ENCODE assay signal across 25 cellular contexts in the genomic region with DNA sequence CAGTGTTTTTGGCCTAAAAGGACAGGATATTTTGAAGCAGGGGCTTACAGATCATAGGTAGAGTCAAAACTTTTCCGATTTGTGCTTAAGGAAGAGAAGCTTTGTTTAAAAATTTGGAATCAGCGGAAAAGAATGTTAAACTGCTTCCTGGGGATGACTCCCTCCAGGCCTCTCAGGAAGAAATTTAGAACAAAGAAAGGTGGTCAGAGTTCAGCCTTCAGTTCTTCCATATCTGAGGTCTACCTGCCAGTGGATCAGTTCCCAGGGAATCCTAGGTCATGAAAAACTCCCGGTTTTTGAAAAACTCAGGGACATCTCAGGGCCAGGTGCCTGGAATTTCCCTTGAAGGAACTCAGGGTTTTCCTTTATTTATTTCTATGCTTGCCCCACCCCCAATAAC.
DNase-seq lines count a peak whose midpoint lies in the region; ATAC-seq, FAIRE-seq and TF ChIP-seq lines count a peak whose summit lies in the region.
"Had no signal": no experiment of that assay in that cellular context is flagged by ENCODE, and none has a peak within 500 bp of the region (broad histone marks: within the 10 kb centered on the region; RNA-seq: fewer than 3 reads in every experiment).

No MANE protein-coding gene starts in this region.

- peak overlapping the region; percentile 14 for H3K4me2 ChIP-seq in astrocyte (ENCODE audit: low read length)

- WGBS in heart right ventricle, 2 donors = 73 to 83% methylated on average over 3 of the region's 3 CpGs

- H3K36me3 ChIP-seq in heart right ventricle (no peaks in the 10 kb centered on the region), astrocyte (ENCODE audit: insufficient read depth, low read length) (no peaks in the 10 kb centered on the region), subcutaneous abdominal adipose tissue (ENCODE audit: control insufficient read depth in 5 of 5, insufficient read depth in 5 of 5, low read length in 5 of 5) (peaks cover 0 to 4% (median 0%) of the 10 kb centered on the region in 5 donors)
- H3K36me3 ChIP-seq: gastroesophageal sphincter, upper lobe of left lung had no signal

- H3K27ac ChIP-seq in heart right ventricle = peak overlapping the region in 6 of 10 donors; percentile 11 to 74 (median 53)
- H3K27ac ChIP-seq in astrocyte (ENCODE audit: low read depth, low read length) = no peak overlapping the region
- peak overlapping the region; percentile 81 for H3K27ac ChIP-seq in subcutaneous abdominal adipose tissue (ENCODE audit: low read depth, low read length)
- H3K27ac ChIP-seq: HL-60, upper lobe of left lung had no signal

- peaks cover 10% of the 10 kb centered on the region for H3K4me1 Mint-ChIP-seq in astrocyte (ENCODE audit: low read depth, unreplicated experiment)

- H3K4me3 ChIP-seq in heart right ventricle = peak overlapping the region in 1 of 10 donors; percentile 8
- H3K4me3 ChIP-seq in astrocyte (ENCODE audit: insufficient read depth, low read depth, low read length) = no peak overlapping the region
- no peak overlapping the region for H3K4me3 ChIP-seq in subcutaneous abdominal adipose tissue (ENCODE audit: low read depth in 1 of 5, low read length in 5 of 5)
- H3K4me3 ChIP-seq: gastroesophageal sphincter, upper lobe of left lung had no signal

- H3K27me3 ChIP-seq in heart right ventricle (no peaks in the 10 kb centered on the region), astrocyte (ENCODE audit: insufficient read depth, low read length) (no peaks in the 10 kb centered on the region), subcutaneous abdominal adipose tissue (ENCODE audit: control insufficient read depth in 5 of 5, insufficient read depth in 4 of 5, low read length in 5 of 5) (no peaks in the 10 kb centered on the region)
- H3K27me3 ChIP-seq: gastroesophageal sphincter, upper lobe of left lung had no signal

- H3K9me3 Mint-ChIP-seq in astrocyte (ENCODE audit: unreplicated experiment) = no peaks in the 10 kb centered on the region
- H3K9me3 Mint-ChIP-seq: activated T-cell treated with anti-CD3 and anti-CD28 coated beads, Interleukin-2, amount 50 U/mL, for 24 hours; central memory CD8-positive, alpha-beta T cell had no signal

- DNase-seq in heart right ventricle (no peak), cardiac septum (ENCODE audit: low spot score) (no peak), astrocyte (ENCODE audit: low read depth) (no peak), kidney tubule cell (ENCODE audit: low spot score) (peak; percentile 26), T-helper 9 cell (no peak), NCI-H2171 (lab: John Stamatoyannopoulos, UW) (no peak), GM19239 (ENCODE audit: insufficient read length, low spot score) (no peak)
- DNase-seq: activated CD8-positive, alpha-beta memory T cell treated with anti-CD3 and anti-CD28 coated beads for 24 hours; activated naive CD4-positive, alpha-beta T cell; activated T-cell treated with anti-CD3 and anti-CD28 coated beads, Interleukin-2, amount 50 U/mL, for 24 hours; amniotic stem cell; left cardiac atrium; MM.1S; NCI-H1436 treated with DMSO at 0.1 percent for 48 hours; NCI-H526; upper lobe of left lung had no signal

- no peak for TF ChIP-seq CTCF in heart right ventricle (IDR thresholded peaks at IDR 0.05)
- no peak for TF ChIP-seq CTCF in astrocyte (IDR thresholded peaks at IDR 0.05; ENCODE audit: insufficient read depth, low read depth, low read length)

- H4K20me1 ChIP-seq in astrocyte (ENCODE audit: insufficient read depth, low read length) = peaks cover 10% of the 10 kb centered on the region

- no peak overlapping the region for H3K4me3 Mint-ChIP-seq in astrocyte (ENCODE audit: unreplicated experiment)
- H3K4me3 Mint-ChIP-seq: activated T-cell treated with anti-CD3 and anti-CD28 coated beads, Interleukin-2, amount 50 U/mL, for 24 hours; B cell; central memory CD8-positive, alpha-beta T cell had no signal

- H3K9ac ChIP-seq in astrocyte (ENCODE audit: low read length) = no peak overlapping the region
- H3K9ac ChIP-seq in subcutaneous abdominal adipose tissue (ENCODE audit: low read length in 5 of 5) = no peak overlapping the region

- intact Hi-C loops in heart right ventricle (cut with DNase I) (no loop called here), cardiac septum (cut with DNase I) (no loop called here)

- no peak overlapping the region for H2AFZ ChIP-seq in astrocyte (ENCODE audit: low read depth, low read length)

- FAIRE-seq in astrocyte (lab: Jason Lieb, UNC) (no peak), GM19239 (lab: Jason Lieb, UNC) (no peak)
- FAIRE-seq: GM12891 had no signal

- H3K9me3 ChIP-seq in heart right ventricle (no peaks in the 10 kb centered on the region), astrocyte (ENCODE audit: insufficient read depth, low read depth, low read length) (no peaks in the 10 kb centered on the region), subcutaneous abdominal adipose tissue (ENCODE audit: control insufficient read depth in 5 of 5, low read length in 5 of 5) (no peaks in the 10 kb centered on the region)
- H3K9me3 ChIP-seq: gastroesophageal sphincter, upper lobe of left lung had no signal

- H3K4me1 ChIP-seq in heart right ventricle = peaks cover 0 to 40% (median 24%) of the 10 kb centered on the region in 9 donors
- peaks cover 4% of the 10 kb centered on the region for H3K4me1 ChIP-seq in astrocyte (ENCODE audit: insufficient read depth, low read length)
- H3K4me1 ChIP-seq in subcutaneous abdominal adipose tissue (ENCODE audit: control insufficient read depth in 5 of 5, insufficient read depth in 5 of 5, low read length in 5 of 5) = peaks cover 0 to 9% (median 0%) of the 10 kb centered on the region in 5 donors

- H3K36me3 Mint-ChIP-seq in astrocyte (ENCODE audit: low read depth, unreplicated experiment) = peaks cover 3% of the 10 kb centered on the region

- H3K27ac Mint-ChIP-seq in astrocyte (ENCODE audit: unreplicated experiment) = no peak overlapping the region
- H3K27ac Mint-ChIP-seq: activated T-cell treated with anti-CD3 and anti-CD28 coated beads, Interleukin-2, amount 50 U/mL, for 24 hours; B cell had no signal

- no peaks in the 10 kb centered on the region for H3K27me3 Mint-ChIP-seq in astrocyte (ENCODE audit: low read depth, unreplicated experiment)
- H3K27me3 Mint-ChIP-seq: activated T-cell treated with anti-CD3 and anti-CD28 coated beads, Interleukin-2, amount 50 U/mL, for 24 hours; B cell; central memory CD8-positive, alpha-beta T cell had no signal

- peak in 3 of 8 donors; percentile 38 to 56 (median 52) for ATAC-seq in heart right ventricle
- ATAC-seq: esophagus mucosa, gastroesophageal sphincter, left cardiac atrium, sciatic nerve, SK-N-SH treated with all-trans-retinoic acid at 6 μM for 48 hours had no signal

- H3K79me2 ChIP-seq in astrocyte (ENCODE audit: insufficient read depth, low read length) = peaks cover 25% of the 10 kb centered on the region
